15 cellular contexts compared by ENCODE assay signal in genomic region chr11:3994030-3994640, GRCh38.
DNase-seq lines count a peak whose midpoint lies in the region; ATAC-seq, FAIRE-seq and TF ChIP-seq lines count a peak whose summit lies in the region.
"Had no signal": no experiment of that assay in that cellular context is flagged by ENCODE, and none has a peak within 500 bp of the region (broad histone marks: within the 10 kb centered on the region; RNA-seq: fewer than 3 reads in every experiment).

No MANE protein-coding gene starts in this region.

- H3K27me3 ChIP-seq in IMR-90 (ENCODE audit: control insufficient read depth, insufficient read depth, low read length) (no peaks in the 10 kb centered on the region), GM12878 (replicated peaks in 1 of 2; ENCODE audit: control insufficient read depth in 2 of 2, insufficient read depth in 2 of 2, low read length in 1 of 2) (no peaks in the 10 kb centered on the region)
- H3K27me3 ChIP-seq: MG63 had no signal

- SMC1A ChIA-PET in GM12878 (lab: Charles Lee; ENCODE audit: uncharacterized antibody, unreplicated experiment): interaction anchor here (0.9 to 1.0 kb wide), 2 partner anchors 13 to 43 kb away, joined by 3 read pairs; no protein-coding TSS in a partner anchor

- FAIRE-seq in GM12878 (lab: Jason Lieb, UNC): peak; percentile 41

- no CpG with 5 or more reads among the region's 6 CpGs for WGBS in IMR-90 (ENCODE audit: extremely low coverage in 2 of 2, insufficient read length in 1 of 2), 2 experiments
- WGBS in GM12878 (ENCODE audit: insufficient coverage, insufficient replicate concordance, low lambda C conversion rate, missing lambda C conversion rate): 91% methylated on average over 6 of the region's 6 CpGs

- no peak overlapping the region for H3K4me2 ChIP-seq in IMR-90 (ENCODE audit: low read depth, low read length)
- no peak overlapping the region for H3K4me2 ChIP-seq in GM12878 (ENCODE audit: control insufficient read depth, insufficient read depth)

- H2BK120ac ChIP-seq in IMR-90 (ENCODE audit: low read depth, low read length): no peak overlapping the region

- no peak for TF ChIP-seq EP300 in GM12878 (IDR thresholded peaks at IDR 0.05; ENCODE audit: borderline replicate concordance in 1 of 2, control insufficient read depth in 1 of 2, low read depth in 2 of 2, low read length in 2 of 2)

- peak overlapping the region; percentile 38 for H3K27ac Mint-ChIP-seq in activated CD4-positive, alpha-beta memory T cell treated with anti-CD3 and anti-CD28 coated beads for 36 hours
- H3K27ac Mint-ChIP-seq in activated CD4-positive, alpha-beta memory T cell treated with anti-CD3 and anti-CD28 coated beads, Interleukin-2, amount 10 ng/mL, durations not matched to agents 7 days and 5 days: no peak overlapping the region
- H3K27ac Mint-ChIP-seq: progenitor cell of endocrine pancreas had no signal

- no peak overlapping the region for H2AFZ ChIP-seq in IMR-90 (replicated peaks; ENCODE audit: low read length, poor library complexity)
- H2AFZ ChIP-seq in GM12878 (ENCODE audit: control insufficient read depth, low read depth, low read length): no peak overlapping the region

- H3K4ac ChIP-seq in IMR-90 (ENCODE audit: low read depth, low read length): no peak overlapping the region

- intact Hi-C loops in activated CD4-positive, alpha-beta memory T cell treated with anti-CD3 and anti-CD28 coated beads for 36 hours (cut with micrococcal nuclease): loop anchor here (5.0 kb wide), 1 partner anchor 47 kb away; no protein-coding TSS in a partner anchor
- intact Hi-C loops in IMR-90 (cut with micrococcal nuclease): no loop called here
- intact Hi-C loops in GM12878 (cut with micrococcal nuclease; ENCODE audit: unreplicated experiment): no loop called here

- RAD21 ChIA-PET in GM12878 (lab: Charles Lee; ENCODE audit: unreplicated experiment): no interaction called here

- dilution Hi-C loops in IMR-90 (cut with HindIII; ENCODE audit: low sequenced_read_pairs, unreplicated experiment): no loop called here

- no peak for TF ChIP-seq CTCF in IMR-90 (conservative IDR thresholded peaks at IDR 0.05; ENCODE audit: low read depth, low read length)
- TF ChIP-seq CTCF in GM12878 (IDR thresholded peaks at IDR 0.05 in 2 of 3, conservative IDR thresholded peaks at IDR 0.05 in 1 of 3; ENCODE audit: control insufficient read depth in 2 of 3, extremely low read depth in 1 of 3, insufficient read depth in 1 of 3, low read depth in 3 of 3, low read length in 3 of 3): no peak

- no peak overlapping the region for H2BK5ac ChIP-seq in IMR-90 (ENCODE audit: low read depth, low read length, poor library complexity, severe bottlenecking)

- H2BK15ac ChIP-seq in IMR-90 (ENCODE audit: low read depth, low read length): no peak overlapping the region

- peaks cover 5% of the 10 kb centered on the region for H3K79me2 ChIP-seq in GM12878 (ENCODE audit: control insufficient read depth, insufficient read depth, low read length)

- no peaks in the 10 kb centered on the region for H3K27me3 Mint-ChIP-seq in activated CD4-positive, alpha-beta memory T cell treated with anti-CD3 and anti-CD28 coated beads for 36 hours
- no peaks in the 10 kb centered on the region for H3K27me3 Mint-ChIP-seq in activated CD4-positive, alpha-beta memory T cell treated with anti-CD3 and anti-CD28 coated beads, Interleukin-2, amount 10 ng/mL, durations not matched to agents 7 days and 5 days
- H3K27me3 Mint-ChIP-seq: naive B cell had no signal

- in situ Hi-C loops in IMR-90 (cut with MboI; ENCODE audit: low sequenced_read_pairs) (no loop called here), GM12878 (cut with MboI) (no loop called here)

- no peak overlapping the region for H4K5ac ChIP-seq in IMR-90 (ENCODE audit: low read depth, low read length)

- 0 out of 2 replicates have a peak, but pooled peaks cover 3% of the 10 kb centered on the region for H3K9me1 ChIP-seq in IMR-90 (ENCODE audit: insufficient read depth, low read length)

- H3K36me3 ChIP-seq in IMR-90 (ENCODE audit: control insufficient read depth, insufficient read depth, low read length) (no peaks in the 10 kb centered on the region), GM12878 (ENCODE audit: control insufficient read depth in 2 of 2, insufficient read depth in 2 of 2, low read length in 1 of 2) (peaks cover 0 to 3% of the 10 kb centered on the region in 2 experiments; a peak in 1 of 4 replicates)
- H3K36me3 ChIP-seq: MG63 had no signal

- H4K91ac ChIP-seq in IMR-90 (ENCODE audit: insufficient read depth, low read depth, low read length): no peak overlapping the region

- H2AK9ac ChIP-seq in IMR-90 (replicated peaks; ENCODE audit: low read depth, low read length, poor library complexity): no peak overlapping the region

- POLR2A ChIA-PET in activated CD4-positive, alpha-beta memory T cell treated with anti-CD3 and anti-CD28 coated beads for 36 hours (lab: Charles Lee): no interaction called here
- POLR2A ChIA-PET in activated CD4-positive, alpha-beta memory T cell treated with anti-CD3 and anti-CD28 coated beads, Interleukin-2, amount 10 ng/mL, durations not matched to agents 7 days and 5 days (lab: Charles Lee): no interaction called here
- POLR2A ChIA-PET in IMR-90 (lab: Charles Lee; ENCODE audit: unreplicated experiment) (no interaction called here), GM12878 (lab: Charles Lee) (no interaction called here)

- CTCF ChIA-PET in activated CD4-positive, alpha-beta memory T cell treated with anti-CD3 and anti-CD28 coated beads for 36 hours (lab: Charles Lee): interaction anchor here (1.8 kb wide), 1 partner anchor 140 kb away, joined by 4 read pairs; no protein-coding TSS in a partner anchor
- CTCF ChIA-PET in activated CD4-positive, alpha-beta memory T cell treated with anti-CD3 and anti-CD28 coated beads, Interleukin-2, amount 10 ng/mL, durations not matched to agents 7 days and 5 days (lab: Charles Lee): interaction anchor here (1.2 kb wide), 1 partner anchor 145 kb away, joined by 3 read pairs; no protein-coding TSS in a partner anchor
- CTCF ChIA-PET in IMR-90 (lab: Yijun Ruan, JAX): no interaction called here
- CTCF ChIA-PET in GM12878 (lab: Yijun Ruan, JAX): no interaction called here

- DNase-seq in activated CD4-positive, alpha-beta memory T cell treated with anti-CD3 and anti-CD28 coated beads for 36 hours: no peak
- no peak for DNase-seq in activated CD4-positive, alpha-beta memory T cell treated with anti-CD3 and anti-CD28 coated beads, Interleukin-2, amount 10 ng/mL, durations not matched to agents 7 days and 5 days
- DNase-seq in IMR-90: peak; percentile 16
- no peak for DNase-seq in GM12878 (ENCODE audit: low read depth, low spot score)
- peak; percentile 16 for DNase-seq in kidney glomerular epithelial cell (lab: John Stamatoyannopoulos, UW)
- no peak for DNase-seq in NCI-H2081 treated with DMSO at 0.1 percent for 48 hours (lab: John Stamatoyannopoulos, UW)
- DNase-seq in retina: no peak
- DNase-seq: effector memory CD4-positive, alpha-beta T cell; MG63; naive B cell; NCI-H82; T1000 had no signal

- peaks cover 8% of the 10 kb centered on the region for H3K4me1 ChIP-seq in IMR-90 (ENCODE audit: control insufficient read depth, insufficient read depth, low read length)
- H3K4me1 ChIP-seq in GM12878 (ENCODE audit: control insufficient read depth, insufficient read depth, low read length): no peaks in the 10 kb centered on the region

- no peak overlapping the region for H3K9ac ChIP-seq in IMR-90 (ENCODE audit: low read depth, low read length)
- H3K9ac ChIP-seq in GM12878 (ENCODE audit: control insufficient read depth, insufficient read depth, low read length): no peak overlapping the region

- H3K9me3 Mint-ChIP-seq in activated CD4-positive, alpha-beta memory T cell treated with anti-CD3 and anti-CD28 coated beads for 36 hours: peaks cover 29% of the 10 kb centered on the region
- peaks cover 38% of the 10 kb centered on the region for H3K9me3 Mint-ChIP-seq in activated CD4-positive, alpha-beta memory T cell treated with anti-CD3 and anti-CD28 coated beads, Interleukin-2, amount 10 ng/mL, durations not matched to agents 7 days and 5 days

- H3K4me3 ChIP-seq in IMR-90 (ENCODE audit: insufficient read depth, low read depth, low read length) (no peak overlapping the region), GM12878 (no peak overlapping the region)
- H3K4me3 ChIP-seq: MG63 had no signal

- BruUV-seq in IMR-90 (replicated peaks; lab: Mats Ljungman, UMichigan): no TSS peak
- no TSS peak for BruUV-seq in GM12878 (replicated peaks; lab: Mats Ljungman, UMichigan)

- H3K79me1 ChIP-seq in IMR-90 (ENCODE audit: low read depth in 1 of 2, low read length in 2 of 2): peaks cover 5 to 12% of the 10 kb centered on the region in 2 experiments; a peak in 2 of 4 replicates

- ATAC-seq in IMR-90 (ENCODE audit: low read depth) (no peak), GM12878 (no peak), GM18511 (IDR thresholded peaks at IDR 0.05; ENCODE audit: unreplicated experiment) (no peak)
- ATAC-seq: Right ventricle myocardium inferior had no signal

- TF ChIP-seq RAD21 in IMR-90 (IDR thresholded peaks at IDR 0.05; ENCODE audit: low read length) (no peak), GM12878 (IDR thresholded peaks at IDR 0.05; ENCODE audit: insufficient read depth, low read depth, low read length) (no peak)

- no peaks in the 10 kb centered on the region for H4K20me1 ChIP-seq in IMR-90 (ENCODE audit: insufficient read depth, low read length)
- H4K20me1 ChIP-seq in GM12878 (ENCODE audit: control insufficient read depth, insufficient read depth): no peaks in the 10 kb centered on the region

- H3K56ac ChIP-seq in IMR-90 (ENCODE audit: extremely low read depth, insufficient read depth, low read length): no peak overlapping the region

- no peak overlapping the region for H3K18ac ChIP-seq in IMR-90 (ENCODE audit: low read depth, low read length)

- H3K9me3 ChIP-seq in IMR-90 (ENCODE audit: control insufficient read depth, insufficient read depth, low read length): peaks cover 7% of the 10 kb centered on the region
- H3K9me3 ChIP-seq in GM12878 (replicated peaks; ENCODE audit: control insufficient read depth, insufficient read depth, low read length): peaks cover 10% of the 10 kb centered on the region
- H3K9me3 ChIP-seq: MG63 had no signal

- H2BK20ac ChIP-seq in IMR-90 (ENCODE audit: low read depth, low read length): no peak overlapping the region

- no peak overlapping the region for H3K27ac ChIP-seq in IMR-90 (ENCODE audit: insufficient read depth, low read length)
- no peak overlapping the region for H3K27ac ChIP-seq in GM12878 (ENCODE audit: control insufficient read depth, insufficient read depth)

- TF ChIP-seq POLR2A in IMR-90 (IDR thresholded peaks at IDR 0.05; ENCODE audit: low read depth, low read length): no peak
- no peak for TF ChIP-seq POLR2A in GM12878 (IDR thresholded peaks at IDR 0.05; ENCODE audit: low read depth, low read length)

- no peak overlapping the region for H2AK5ac ChIP-seq in IMR-90 (ENCODE audit: low read depth, low read length)

- peaks cover 31% of the 10 kb centered on the region for H3K36me3 Mint-ChIP-seq in activated CD4-positive, alpha-beta memory T cell treated with anti-CD3 and anti-CD28 coated beads for 36 hours
- peaks cover 74% of the 10 kb centered on the region for H3K36me3 Mint-ChIP-seq in activated CD4-positive, alpha-beta memory T cell treated with anti-CD3 and anti-CD28 coated beads, Interleukin-2, amount 10 ng/mL, durations not matched to agents 7 days and 5 days (ENCODE audit: low read depth)

- H3K14ac ChIP-seq in IMR-90 (replicated peaks; ENCODE audit: low read depth, low read length): no peak overlapping the region

- no peak overlapping the region for H3K4me3 Mint-ChIP-seq in activated CD4-positive, alpha-beta memory T cell treated with anti-CD3 and anti-CD28 coated beads for 36 hours
- H3K4me3 Mint-ChIP-seq in activated CD4-positive, alpha-beta memory T cell treated with anti-CD3 and anti-CD28 coated beads, Interleukin-2, amount 10 ng/mL, durations not matched to agents 7 days and 5 days: no peak overlapping the region

- no peak overlapping the region for H3K23ac ChIP-seq in IMR-90 (ENCODE audit: low read depth, low read length)

- no peak overlapping the region for H4K8ac ChIP-seq in IMR-90 (ENCODE audit: low read depth in 2 of 2, low read length in 2 of 2)

- peaks cover 50% of the 10 kb centered on the region for H3K4me1 Mint-ChIP-seq in activated CD4-positive, alpha-beta memory T cell treated with anti-CD3 and anti-CD28 coated beads for 36 hours (ENCODE audit: low read depth)
- peaks cover 41% of the 10 kb centered on the region for H3K4me1 Mint-ChIP-seq in activated CD4-positive, alpha-beta memory T cell treated with anti-CD3 and anti-CD28 coated beads, Interleukin-2, amount 10 ng/mL, durations not matched to agents 7 days and 5 days

Comparison
In these comparisons a context has a peak if more than half of its experiments do, and no peak if none do; other contexts are left out.
1. DNase-seq: peak in IMR-90 (single experiment) and kidney glomerular epithelial cell (single experiment); none in activated CD4-positive, alpha-beta memory T cell treated with anti-CD3 and anti-CD28 coated beads for 36 hours (single experiment), activated CD4-positive, alpha-beta memory T cell treated with anti-CD3 and anti-CD28 coated beads, Interleukin-2, amount 10 ng/mL, durations not matched to agents 7 days and 5 days (single experiment), GM12878 (single experiment), NCI-H2081 treated with DMSO at 0.1 percent for 48 hours (single experiment) and retina (single experiment).
2. CTCF ChIA-PET loops: an anchor here in activated CD4-positive, alpha-beta memory T cell treated with anti-CD3 and anti-CD28 coated beads for 36 hours (1.8 kb wide) and activated CD4-positive, alpha-beta memory T cell treated with anti-CD3 and anti-CD28 coated beads, Interleukin-2, amount 10 ng/mL, durations not matched to agents 7 days and 5 days (1.2 kb wide); none called in IMR-90 and GM12878.